In the genomic region with DNA sequence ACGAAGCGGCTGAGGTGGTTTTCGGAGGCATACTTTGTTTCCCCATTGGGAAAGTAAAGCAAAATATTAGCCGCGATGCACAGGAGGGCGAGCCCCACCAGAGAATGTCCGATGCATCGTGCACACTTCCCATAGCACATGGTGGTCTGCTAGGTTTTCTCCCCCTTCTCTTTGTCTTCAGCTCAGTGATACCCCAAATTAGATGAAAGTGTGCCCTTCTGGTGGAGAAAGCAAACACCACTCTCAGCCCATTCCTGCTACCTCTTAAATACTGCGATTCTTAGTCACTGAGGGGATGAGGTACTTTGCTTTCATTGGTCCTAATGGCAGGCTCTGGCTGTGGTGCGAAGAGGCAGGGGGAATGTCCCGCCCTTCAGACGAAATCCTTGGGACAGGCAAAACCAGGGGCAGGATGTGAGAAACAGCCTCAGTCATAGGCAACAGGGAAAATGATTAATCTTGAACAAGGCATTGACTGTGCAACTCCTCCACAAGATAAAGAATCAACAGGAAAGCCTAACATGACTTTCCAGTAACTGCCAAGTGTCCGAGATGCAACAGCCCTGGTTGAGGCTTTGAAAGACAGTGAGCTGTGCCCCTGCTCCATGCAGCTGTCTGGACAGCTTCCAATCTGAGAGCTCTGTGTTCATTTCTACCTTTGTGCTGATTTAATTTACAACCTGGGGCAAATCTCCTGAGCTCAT, we compare ENCODE assay signal across 1 cellular context.
TF ChIP-seq lines count a peak whose summit lies in the region.

Gene TM4SF1 (minus strand): TSS at position 242 of the 704 bp plus-strand sequence. CDS start 102 bp downstream, at position 140.

TF ChIP-seq in HepG2, 621 proteins besides CTCF, POLR2A, EP300 and RAD21 (continued from another document and continues in another):
- TF ChIP-seq RNF219 (CRISPR knock-in tag; IDR thresholded peaks at IDR 0.05) (no peak), ZNF296 (CRISPR knock-in tag; conservative IDR thresholded peaks at IDR 0.05) (no peak), GZF1 (CRISPR knock-in tag; IDR thresholded peaks at IDR 0.05) (no peak), ZNF101 (CRISPR knock-in tag; IDR thresholded peaks at IDR 0.05; ENCODE audit: borderline replicate concordance, low read depth) (no peak), ZNF256 (CRISPR knock-in tag; conservative IDR thresholded peaks at IDR 0.05) (no peak), TERF1 (CRISPR knock-in tag; IDR thresholded peaks at IDR 0.05) (no peak), ZNF737 (CRISPR knock-in tag; IDR thresholded peaks at IDR 0.05; ENCODE audit: borderline replicate concordance) (no peak), RELA (CRISPR knock-in tag; IDR thresholded peaks at IDR 0.05) (no peak), ZFP37 (CRISPR knock-in tag; IDR thresholded peaks at IDR 0.05; ENCODE audit: borderline replicate concordance) (peak; percentile 61; the same call in 1 of the 2 replicates), HINFP (CRISPR knock-in tag; IDR thresholded peaks at IDR 0.05; ENCODE audit: low read depth) (no peak), KDM4B (CRISPR knock-in tag; IDR thresholded peaks at IDR 0.05) (no peak), AFF4 (CRISPR knock-in tag; IDR thresholded peaks at IDR 0.05) (peak; percentile 99), MAFF (IDR thresholded peaks at IDR 0.05; ENCODE audit: low read depth, low read length) (no peak), ELF4 (CRISPR knock-in tag; IDR thresholded peaks at IDR 0.05; ENCODE audit: borderline replicate concordance) (no peak), MED13 (CRISPR knock-in tag; IDR thresholded peaks at IDR 0.05) (peak; percentile 89), ZNF841 (CRISPR knock-in tag; IDR thresholded peaks at IDR 0.05; ENCODE audit: borderline replicate concordance) (no peak), KDM5A (IDR thresholded peaks at IDR 0.05; ENCODE audit: borderline replicate concordance, low read length) (no peak), GMEB1 (CRISPR knock-in tag; IDR thresholded peaks at IDR 0.05; ENCODE audit: borderline replicate concordance) (no peak; the same call in 1 of the 2 replicates), ZFY (CRISPR knock-in tag; IDR thresholded peaks at IDR 0.05) (peak; percentile 42; the same call in 1 of the 2 replicates), XRCC5 (optimal IDR thresholded peaks at IDR 0.05; ENCODE audit: low read length) (peak; percentile 88), AGO1 (IDR thresholded peaks at IDR 0.05; ENCODE audit: low read depth, low read length, poor library complexity, severe bottlenecking) (no peak), MAF1 (CRISPR knock-in tag; IDR thresholded peaks at IDR 0.05; ENCODE audit: borderline replicate concordance) (0 out of 2 replicates have a peak, but pooled peaks have one; percentile 31), ZNF143 (CRISPR knock-in tag; IDR thresholded peaks at IDR 0.05) (peak; percentile 28; the same call in 1 of the 2 replicates), TRIM24 (CRISPR knock-in tag; IDR thresholded peaks at IDR 0.05) (no peak)
- TF ChIP-seq, protein P1, sequence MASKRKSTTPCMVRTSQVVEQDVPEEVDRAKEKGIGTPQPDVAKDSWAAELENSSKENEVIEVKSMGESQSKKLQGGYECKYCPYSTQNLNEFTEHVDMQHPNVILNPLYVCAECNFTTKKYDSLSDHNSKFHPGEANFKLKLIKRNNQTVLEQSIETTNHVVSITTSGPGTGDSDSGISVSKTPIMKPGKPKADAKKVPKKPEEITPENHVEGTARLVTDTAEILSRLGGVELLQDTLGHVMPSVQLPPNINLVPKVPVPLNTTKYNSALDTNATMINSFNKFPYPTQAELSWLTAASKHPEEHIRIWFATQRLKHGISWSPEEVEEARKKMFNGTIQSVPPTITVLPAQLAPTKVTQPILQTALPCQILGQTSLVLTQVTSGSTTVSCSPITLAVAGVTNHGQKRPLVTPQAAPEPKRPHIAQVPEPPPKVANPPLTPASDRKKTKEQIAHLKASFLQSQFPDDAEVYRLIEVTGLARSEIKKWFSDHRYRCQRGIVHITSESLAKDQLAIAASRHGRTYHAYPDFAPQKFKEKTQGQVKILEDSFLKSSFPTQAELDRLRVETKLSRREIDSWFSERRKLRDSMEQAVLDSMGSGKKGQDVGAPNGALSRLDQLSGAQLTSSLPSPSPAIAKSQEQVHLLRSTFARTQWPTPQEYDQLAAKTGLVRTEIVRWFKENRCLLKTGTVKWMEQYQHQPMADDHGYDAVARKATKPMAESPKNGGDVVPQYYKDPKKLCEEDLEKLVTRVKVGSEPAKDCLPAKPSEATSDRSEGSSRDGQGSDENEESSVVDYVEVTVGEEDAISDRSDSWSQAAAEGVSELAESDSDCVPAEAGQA (IDR thresholded peaks at IDR 0.05; ENCODE audit: low read depth) = peak; percentile 46; the same call in 1 of the 2 replicates
- TF ChIP-seq, protein P1 (CRISPR knock-in tag; IDR thresholded peaks at IDR 0.05; ENCODE audit: borderline replicate concordance) = peak; percentile 74; the same call in 1 of the 2 replicates
- TF ChIP-seq, protein P2, sequence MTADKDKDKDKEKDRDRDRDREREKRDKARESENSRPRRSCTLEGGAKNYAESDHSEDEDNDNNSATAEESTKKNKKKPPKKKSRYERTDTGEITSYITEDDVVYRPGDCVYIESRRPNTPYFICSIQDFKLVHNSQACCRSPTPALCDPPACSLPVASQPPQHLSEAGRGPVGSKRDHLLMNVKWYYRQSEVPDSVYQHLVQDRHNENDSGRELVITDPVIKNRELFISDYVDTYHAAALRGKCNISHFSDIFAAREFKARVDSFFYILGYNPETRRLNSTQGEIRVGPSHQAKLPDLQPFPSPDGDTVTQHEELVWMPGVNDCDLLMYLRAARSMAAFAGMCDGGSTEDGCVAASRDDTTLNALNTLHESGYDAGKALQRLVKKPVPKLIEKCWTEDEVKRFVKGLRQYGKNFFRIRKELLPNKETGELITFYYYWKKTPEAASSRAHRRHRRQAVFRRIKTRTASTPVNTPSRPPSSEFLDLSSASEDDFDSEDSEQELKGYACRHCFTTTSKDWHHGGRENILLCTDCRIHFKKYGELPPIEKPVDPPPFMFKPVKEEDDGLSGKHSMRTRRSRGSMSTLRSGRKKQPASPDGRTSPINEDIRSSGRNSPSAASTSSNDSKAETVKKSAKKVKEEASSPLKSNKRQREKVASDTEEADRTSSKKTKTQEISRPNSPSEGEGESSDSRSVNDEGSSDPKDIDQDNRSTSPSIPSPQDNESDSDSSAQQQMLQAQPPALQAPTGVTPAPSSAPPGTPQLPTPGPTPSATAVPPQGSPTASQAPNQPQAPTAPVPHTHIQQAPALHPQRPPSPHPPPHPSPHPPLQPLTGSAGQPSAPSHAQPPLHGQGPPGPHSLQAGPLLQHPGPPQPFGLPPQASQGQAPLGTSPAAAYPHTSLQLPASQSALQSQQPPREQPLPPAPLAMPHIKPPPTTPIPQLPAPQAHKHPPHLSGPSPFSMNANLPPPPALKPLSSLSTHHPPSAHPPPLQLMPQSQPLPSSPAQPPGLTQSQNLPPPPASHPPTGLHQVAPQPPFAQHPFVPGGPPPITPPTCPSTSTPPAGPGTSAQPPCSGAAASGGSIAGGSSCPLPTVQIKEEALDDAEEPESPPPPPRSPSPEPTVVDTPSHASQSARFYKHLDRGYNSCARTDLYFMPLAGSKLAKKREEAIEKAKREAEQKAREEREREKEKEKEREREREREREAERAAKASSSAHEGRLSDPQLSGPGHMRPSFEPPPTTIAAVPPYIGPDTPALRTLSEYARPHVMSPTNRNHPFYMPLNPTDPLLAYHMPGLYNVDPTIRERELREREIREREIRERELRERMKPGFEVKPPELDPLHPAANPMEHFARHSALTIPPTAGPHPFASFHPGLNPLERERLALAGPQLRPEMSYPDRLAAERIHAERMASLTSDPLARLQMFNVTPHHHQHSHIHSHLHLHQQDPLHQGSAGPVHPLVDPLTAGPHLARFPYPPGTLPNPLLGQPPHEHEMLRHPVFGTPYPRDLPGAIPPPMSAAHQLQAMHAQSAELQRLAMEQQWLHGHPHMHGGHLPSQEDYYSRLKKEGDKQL (CRISPR knock-in tag; IDR thresholded peaks at IDR 0.05; ENCODE audit: low read depth) = peak; percentile 53; the same call in 1 of the 2 replicates
